8 cellular contexts compared by ENCODE assay signal in genomic region chr11:44596541-44597276, GRCh38.
DNase-seq lines count a peak whose midpoint lies in the region; ATAC-seq and TF ChIP-seq lines count a peak whose summit lies in the region.

No MANE protein-coding gene starts in this region.

- ATAC-seq in HG02870 (IDR thresholded peaks at IDR 0.05; ENCODE audit: unreplicated experiment) = peak; percentile 44

- H3K9me3 ChIP-seq in effector memory CD4-positive, alpha-beta T cell (ENCODE audit: control insufficient read depth, low read length) = no peaks in the 10 kb centered on the region

- peak overlapping the region; percentile 83 for H3K27ac ChIP-seq in effector memory CD4-positive, alpha-beta T cell (ENCODE audit: insufficient read depth, low read length, poor library complexity, severe bottlenecking)

- H3K27me3 ChIP-seq in effector memory CD4-positive, alpha-beta T cell (replicated peaks; ENCODE audit: control insufficient read depth, insufficient read depth, low read length, poor library complexity, severe bottlenecking) = no peaks in the 10 kb centered on the region

- TF ChIP-seq CTCF in GM12865 (IDR thresholded peaks at IDR 0.05; ENCODE audit: insufficient read depth, low read depth, low read length, missing control alignments) = no peak
- TF ChIP-seq CTCF in foreskin fibroblast (IDR thresholded peaks at IDR 0.05; ENCODE audit: low read depth, low read length) = no peak

- DNase-seq in GM12865 (ENCODE audit: low read depth) (peak; percentile 81), pons (ENCODE audit: low spot score) (no peak), Ammon's horn (ENCODE audit: low spot score) (no peak), foreskin fibroblast (no peak)
- peak; percentile 28 for DNase-seq in activated CD4-positive, CD25-positive, alpha-beta regulatory T cell treated with anti-CD3 and anti-CD28 coated beads, Interleukin-2, amount 50 U/mL, for 16 hours (ENCODE audit: low read depth, low spot score)
- DNase-seq in effector memory CD4-positive, alpha-beta T cell = peak; percentile 69 to 76 (median 72)
- peak; percentile 57 for DNase-seq in stimulated activated CD4-positive, alpha-beta T cell treated with anti-CD3 and anti-CD28 coated beads, Interleukin-2, amount 100 ng/mL, for 4 hours (ENCODE audit: low read depth)

- H3K36me3 ChIP-seq in effector memory CD4-positive, alpha-beta T cell (ENCODE audit: control insufficient read depth, insufficient read depth, low read length) = peaks cover 7% of the 10 kb centered on the region

- H3K4me3 ChIP-seq in GM12865 (ENCODE audit: low read depth, low read length) (no peak overlapping the region; the same call in 1 of the 2 replicates), foreskin fibroblast (ENCODE audit: low read depth in 1 of 2, low read length in 2 of 2) (no peak overlapping the region)
- H3K4me3 ChIP-seq in effector memory CD4-positive, alpha-beta T cell (ENCODE audit: insufficient read depth, low read depth, low read length, poor library complexity, severe bottlenecking) = peak overlapping the region; percentile 13

- peaks cover 72% of the 10 kb centered on the region for H3K4me1 ChIP-seq in effector memory CD4-positive, alpha-beta T cell (ENCODE audit: control insufficient read depth, insufficient read depth, low read length, poor library complexity, severe bottlenecking)

Comparison
In these comparisons a context has a peak if more than half of its experiments do, and no peak if none do; other contexts are left out.
1. DNase-seq: peak in GM12865 (single experiment), activated CD4-positive, CD25-positive, alpha-beta regulatory T cell treated with anti-CD3 and anti-CD28 coated beads, Interleukin-2, amount 50 U/mL, for 16 hours (single experiment), effector memory CD4-positive, alpha-beta T cell (3 of 3) and stimulated activated CD4-positive, alpha-beta T cell treated with anti-CD3 and anti-CD28 coated beads, Interleukin-2, amount 100 ng/mL, for 4 hours (single experiment); none in pons (single experiment), Ammon's horn (single experiment) and foreskin fibroblast (0 of 2).